ENCODE assay signal across 1 cellular context in genomic region chr7:66779669-66780408, GRCh38.
A peak's percentile ranks its signal among the peaks of the same experiment; 100 is the strongest.
TF ChIP-seq lines count a peak whose summit lies in the region.

No MANE protein-coding gene starts in this region.

TF ChIP-seq in HepG2, 621 proteins besides CTCF, POLR2A, EP300 and RAD21 (continued from another document):
- no peak for TF ChIP-seq ZBTB33 (CRISPR knock-in tag; IDR thresholded peaks at IDR 0.05)
- 0 out of 2 replicates have a peak, but pooled peaks have one; percentile 10 for TF ChIP-seq NR2F6 (IDR thresholded peaks at IDR 0.05)
- TF ChIP-seq NR2F6 (CRISPR knock-in tag; IDR thresholded peaks at IDR 0.05), result no peak
- TF ChIP-seq ARID3A (IDR thresholded peaks at IDR 0.05; ENCODE audit: low read depth, low read length), result 0 out of 2 replicates have a peak, but pooled peaks have one; percentile 6
- TF ChIP-seq NFYB (CRISPR knock-in tag; IDR thresholded peaks at IDR 0.05), result peak; percentile 31; the same call in 1 of the 2 replicates
- TF ChIP-seq PAXIP1 (CRISPR knock-in tag; conservative IDR thresholded peaks at IDR 0.05), result peak; percentile 46; the same call in 1 of the 2 replicates
- peak; percentile 17; the same call in 1 of the 2 replicates for TF ChIP-seq SAP130 (CRISPR knock-in tag; IDR thresholded peaks at IDR 0.05; ENCODE audit: low read depth)
- TF ChIP-seq ZNF317 (CRISPR knock-in tag; IDR thresholded peaks at IDR 0.05), result 0 out of 2 replicates have a peak, but pooled peaks have one; percentile 43
- no peak for TF ChIP-seq SNAPC2 (CRISPR knock-in tag; IDR thresholded peaks at IDR 0.05)
- TF ChIP-seq SMARCC2 (IDR thresholded peaks at IDR 0.05), result no peak
- peak; percentile 30 for TF ChIP-seq ASH2L (IDR thresholded peaks at IDR 0.05; ENCODE audit: insufficient read length, low read depth, low read length)
